Comparison of ENCODE assay signal across 18 cellular contexts in genomic region chr6:72420409-72420808, GRCh38.
"Had no signal": no experiment of that assay in that cellular context is flagged by ENCODE, and none has a peak within 500 bp of the region (broad histone marks: within the 10 kb centered on the region; RNA-seq: fewer than 3 reads in every experiment).

No MANE protein-coding gene starts in this region.

- H3K27ac ChIP-seq: breast epithelium, esophagus squamous epithelium, heart right ventricle, left ventricle myocardium inferior, transverse colon, uterus had no signal

- ATAC-seq: activated T-cell treated with anti-CD3 and anti-CD28 coated beads, Interleukin-2, amount 50 U/mL, for 4 hours; heart right ventricle had no signal

- H3K9me3 Mint-ChIP-seq: activated CD4-positive, alpha-beta T cell treated with anti-CD3 and anti-CD28 coated beads, Interleukin-2, amount 10 ng/mL, durations not matched to agents 7 days and 5 days; activated naive CD4-positive, alpha-beta T cell treated with anti-CD3 and anti-CD28 coated beads, Interleukin-2, amount 10 ng/mL, durations not matched to agents 7 days and 5 days; activated T-cell treated with anti-CD3 and anti-CD28 coated beads, Interleukin-2, amount 50 U/mL, for 4 hours; dendritic cell treated with granulocyte-macrophage colony-stimulating factor and Interleukin-4, amounts not matched to agents 40 ng/mL and 50 ng/mL, for 4 days; neural crest cell; stimulated activated naive CD8-positive, alpha-beta T cell treated with anti-CD3 and anti-CD28 coated beads, Interleukin-15, Interleukin-2, amounts not matched to agents 100 ng/mL and 50 ng/mL, for 24 hours had no signal

- H3K27me3 ChIP-seq: breast epithelium, transverse colon, uterus had no signal

- H3K4me3 ChIP-seq: breast epithelium, esophagus squamous epithelium, heart right ventricle, left ventricle myocardium inferior, transverse colon, uterus had no signal

- H3K36me3 Mint-ChIP-seq: activated naive CD4-positive, alpha-beta T cell treated with anti-CD3 and anti-CD28 coated beads, Interleukin-2, amount 10 ng/mL, durations not matched to agents 7 days and 5 days had no signal

- H3K4me1 ChIP-seq: breast epithelium, heart right ventricle, left ventricle myocardium inferior, transverse colon, uterus had no signal

- H3K36me3 ChIP-seq: breast epithelium, esophagus squamous epithelium, heart right ventricle, left ventricle myocardium inferior, transverse colon, uterus had no signal

- H3K27ac Mint-ChIP-seq: activated CD4-positive, alpha-beta T cell treated with anti-CD3 and anti-CD28 coated beads, Interleukin-2, amount 10 ng/mL, durations not matched to agents 7 days and 5 days; activated naive CD4-positive, alpha-beta T cell treated with anti-CD3 and anti-CD28 coated beads, Interleukin-2, amount 10 ng/mL, durations not matched to agents 7 days and 5 days; dendritic cell treated with granulocyte-macrophage colony-stimulating factor and Interleukin-4, amounts not matched to agents 40 ng/mL and 50 ng/mL, for 4 days; stimulated activated naive CD8-positive, alpha-beta T cell treated with anti-CD3 and anti-CD28 coated beads, Interleukin-15, Interleukin-2, amounts not matched to agents 100 ng/mL and 50 ng/mL, for 24 hours had no signal

- DNase-seq: activated CD4-positive, alpha-beta T cell treated with anti-CD3 and anti-CD28 coated beads, Interleukin-2, amount 10 ng/mL, durations not matched to agents 7 days and 5 days; activated CD8-positive, alpha-beta memory T cell treated with anti-CD3 and anti-CD28 coated beads, Interleukin-2, amount 50 U/mL, for 4 hours; activated naive CD4-positive, alpha-beta T cell treated with anti-CD3 and anti-CD28 coated beads, Interleukin-2, amount 10 ng/mL, durations not matched to agents 7 days and 5 days; activated T-cell treated with anti-CD3 and anti-CD28 coated beads, Interleukin-2, amount 50 U/mL, for 4 hours; cerebellar nuclear complex; effector memory CD4-positive, alpha-beta T cell; esophagus squamous epithelium; heart right ventricle; left ventricle myocardium inferior; mammary epithelial cell; midbrain; retina; transverse colon; uterus had no signal

- H3K4me1 Mint-ChIP-seq: activated CD4-positive, alpha-beta T cell treated with anti-CD3 and anti-CD28 coated beads, Interleukin-2, amount 10 ng/mL, durations not matched to agents 7 days and 5 days; activated naive CD4-positive, alpha-beta T cell treated with anti-CD3 and anti-CD28 coated beads, Interleukin-2, amount 10 ng/mL, durations not matched to agents 7 days and 5 days; neural crest cell had no signal

- H3K4me3 Mint-ChIP-seq: activated CD4-positive, alpha-beta T cell treated with anti-CD3 and anti-CD28 coated beads, Interleukin-2, amount 10 ng/mL, durations not matched to agents 7 days and 5 days; activated naive CD4-positive, alpha-beta T cell treated with anti-CD3 and anti-CD28 coated beads, Interleukin-2, amount 10 ng/mL, durations not matched to agents 7 days and 5 days; activated T-cell treated with anti-CD3 and anti-CD28 coated beads, Interleukin-2, amount 50 U/mL, for 4 hours; dendritic cell treated with granulocyte-macrophage colony-stimulating factor and Interleukin-4, amounts not matched to agents 40 ng/mL and 50 ng/mL, for 4 days; neural crest cell; stimulated activated naive CD8-positive, alpha-beta T cell treated with anti-CD3 and anti-CD28 coated beads, Interleukin-15, Interleukin-2, amounts not matched to agents 100 ng/mL and 50 ng/mL, for 24 hours had no signal

- H3K9me3 ChIP-seq: breast epithelium, esophagus squamous epithelium, heart right ventricle, left ventricle myocardium inferior, transverse colon, uterus had no signal
